Comparison of ENCODE assay signal across 22 cellular contexts in genomic region chr2:25602333-25602723, GRCh38.
DNase-seq lines count a peak whose midpoint lies in the region; ATAC-seq, FAIRE-seq and TF ChIP-seq lines count a peak whose summit lies in the region.
"Had no signal": no experiment of that assay in that cellular context is flagged by ENCODE, and none has a peak within 500 bp of the region (broad histone marks: within the 10 kb centered on the region; RNA-seq: fewer than 3 reads in every experiment).

No MANE protein-coding gene starts in this region.

- no peaks in the 10 kb centered on the region for H3K36me3 Mint-ChIP-seq in activated naive CD4-positive, alpha-beta T cell treated with anti-CD3 and anti-CD28 coated beads, Interleukin-2, amount 50 U/mL, for 72 hours

- FAIRE-seq in H54 (lab: Jason Lieb, UNC): no peak
- FAIRE-seq: pancreas had no signal

- peak; percentile 62 to 78 for ATAC-seq in activated naive CD4-positive, alpha-beta T cell treated with anti-CD3 and anti-CD28 coated beads, Interleukin-2, amount 50 U/mL, for 72 hours
- peak; percentile 59 for ATAC-seq in GM19463 (IDR thresholded peaks at IDR 0.05; ENCODE audit: unreplicated experiment)
- peak; percentile 51 for ATAC-seq in HG03460 (IDR thresholded peaks at IDR 0.05; ENCODE audit: unreplicated experiment)
- ATAC-seq in GM21423 (IDR thresholded peaks at IDR 0.05; ENCODE audit: unreplicated experiment): no peak
- ATAC-seq: left lobe of liver, pancreas, right cardiac atrium had no signal

- no peak for DNase-seq in activated naive CD4-positive, alpha-beta T cell treated with anti-CD3 and anti-CD28 coated beads, Interleukin-2, amount 50 U/mL, for 72 hours (ENCODE audit: low spot score in 2 of 2)
- DNase-seq in activated naive CD4-positive, alpha-beta T cell treated with Interleukin-2 at 50 U/mL for 16 hours: no peak
- DNase-seq in HK-2 (ENCODE audit: unreplicated experiment) (no peak), H54 (ENCODE audit: insufficient read length, low spot score) (no peak), NCI-H187 treated with DMSO at 0.1 percent for 48 hours (lab: John Stamatoyannopoulos, UW) (no peak)
- DNase-seq: ACHN; activated CD4-positive, CD25-positive, alpha-beta regulatory T cell treated with anti-CD3 and anti-CD28 coated beads, Interleukin-2, amount 50 U/mL, for 72 hours; activated naive CD4-positive, alpha-beta T cell; anterior cingulate cortex; dermis blood vessel endothelial cell; head of caudate nucleus; midbrain; NCI-H1436; NCI-H526; pancreas; right cardiac atrium; stimulated activated CD8-positive, alpha-beta memory T cell treated with anti-CD3 and anti-CD28 coated beads, Interleukin-4, amount 100 ng/mL, for 48 hours had no signal

- no peak for TF ChIP-seq POLR2A in H54 (IDR thresholded peaks at IDR 0.05; ENCODE audit: low read depth, low read length)

- H3K9me3 Mint-ChIP-seq in activated naive CD4-positive, alpha-beta T cell treated with anti-CD3 and anti-CD28 coated beads, Interleukin-2, amount 50 U/mL, for 72 hours: no peaks in the 10 kb centered on the region
- H3K9me3 Mint-ChIP-seq: nephron had no signal

- no peak overlapping the region for H3K27ac Mint-ChIP-seq in activated naive CD4-positive, alpha-beta T cell treated with anti-CD3 and anti-CD28 coated beads, Interleukin-2, amount 50 U/mL, for 72 hours
- H3K27ac Mint-ChIP-seq: nephron had no signal
